In genomic region chr16:55489956-55490265, GRCh38 we compare ENCODE assay signal across 25 cellular contexts. TPM values are rescaled to one million over a fixed set of nuclear protein-coding genes. Genes with fewer than 3 reads are reported as not detected.
A peak's percentile ranks its signal among the peaks of the same experiment; 100 is the strongest.
DNase-seq lines count a peak whose midpoint lies in the region; ATAC-seq, FAIRE-seq and TF ChIP-seq lines count a peak whose summit lies in the region.
"Had no signal": no experiment of that assay in that cellular context is flagged by ENCODE, and none has a peak within 500 bp of the region (broad histone marks: within the 10 kb centered on the region; RNA-seq: fewer than 3 reads in every experiment).

No MANE protein-coding gene starts in this region.

- ATAC-seq in GM19397 (IDR thresholded peaks at IDR 0.05; ENCODE audit: unreplicated experiment) = no peak
- ATAC-seq: HepG2 had no signal

- H3K36me3 ChIP-seq in sigmoid colon = peaks cover 0 to 34% (median 0%) of the 10 kb centered on the region in 4 donors
- H3K36me3 ChIP-seq in PC-9 (ENCODE audit: low read depth) = no peaks in the 10 kb centered on the region

- DNase-seq in 8988T (peak; percentile 6), coronary artery (ENCODE audit: low spot score) (peak; percentile 69), mesenteric fat pad (ENCODE audit: low spot score) (peak; percentile 75), sigmoid colon (peak; percentile 60), PC-9 (no peak), NCI-H748 (lab: John Stamatoyannopoulos, UW; ENCODE audit: unreplicated experiment) (no peak), H54 (ENCODE audit: insufficient read length, low spot score) (no peak)
- DNase-seq: AML-193; C1 segment of cervical spinal cord; CD4-positive, alpha-beta memory T cell; COR-L47; Karpas-422; NCI-H1105; NCI-H146; NCI-H1930; NCI-H2107; NCI-H446 treated with DMSO at 0.1 percent for 48 hours; NCI-H526 treated with DMSO at 0.1 percent for 48 hours; SHP77 treated with DMSO at 0.1 percent for 48 hours had no signal

- no peaks in the 10 kb centered on the region for H3K9me2 ChIP-seq in PC-9 (ENCODE audit: insufficient read depth)

- H3K79me2 ChIP-seq in PC-9 (ENCODE audit: low read depth) = no peaks in the 10 kb centered on the region

- no peaks in the 10 kb centered on the region for H3K9me3 ChIP-seq in sigmoid colon
- H3K9me3 ChIP-seq in PC-9 (ENCODE audit: insufficient read depth, low read depth) = no peaks in the 10 kb centered on the region
- H3K9me3 ChIP-seq: Peyer's patch had no signal

- BruUV-seq in PC-9 (replicated peaks; lab: Mats Ljungman, UMichigan) = no TSS peak

- H3K27me3 ChIP-seq in sigmoid colon (no peaks in the 10 kb centered on the region), PC-9 (ENCODE audit: insufficient read depth, low read depth) (no peaks in the 10 kb centered on the region)
- H3K27me3 ChIP-seq: Peyer's patch had no signal

- no peak overlapping the region for H3K4me2 ChIP-seq in PC-9

- H3K4me3 ChIP-seq in coronary artery (no peak overlapping the region), sigmoid colon (no peak overlapping the region), PC-9 (no peak overlapping the region)
- H3K4me3 ChIP-seq: Peyer's patch had no signal

- intact Hi-C loops in sigmoid colon (cut with DNase I) = loop anchor here (10.0 kb wide), 1 partner anchor 215 kb away; no protein-coding TSS in a partner anchor
- intact Hi-C loops in PC-9 (cut with micrococcal nuclease; ENCODE audit: unreplicated experiment) = no loop called here

- FAIRE-seq in H54 (lab: Jason Lieb, UNC) = no peak
- FAIRE-seq: G401.6, H1, HepG2 had no signal

- CTCF ChIA-PET in PC-9 (lab: Charles Lee) = no interaction called here

- H2AFZ ChIP-seq in PC-9 = no peak overlapping the region

- peak overlapping the region in 1 of 2 donors; percentile 41 for H3K27ac ChIP-seq in coronary artery
- H3K27ac ChIP-seq in sigmoid colon = peak overlapping the region in 1 of 4 donors; percentile 42
- no peak overlapping the region for H3K27ac ChIP-seq in PC-9
- H3K27ac ChIP-seq: Peyer's patch had no signal

- TF ChIP-seq POLR2A in sigmoid colon (IDR thresholded peaks at IDR 0.05) (no peak), H54 (IDR thresholded peaks at IDR 0.05; ENCODE audit: low read depth, low read length) (no peak)

- H3K4me1 ChIP-seq in sigmoid colon = peaks cover 0 to 13% (median 8%) of the 10 kb centered on the region in 4 donors
- H3K4me1 ChIP-seq in PC-9 (replicated peaks; ENCODE audit: insufficient read depth) = no peaks in the 10 kb centered on the region

- H4K20me1 ChIP-seq in PC-9 (ENCODE audit: insufficient read depth) = no peaks in the 10 kb centered on the region

- 92 to 93% methylated on average over 2 of the region's 2 CpGs for WGBS in sigmoid colon, 2 donors

- no peak for TF ChIP-seq EP300 in sigmoid colon (IDR thresholded peaks at IDR 0.05)

- TF ChIP-seq CTCF in coronary artery (IDR thresholded peaks at IDR 0.05) (no peak), sigmoid colon (IDR thresholded peaks at IDR 0.05) (no peak), PC-9 (conservative IDR thresholded peaks at IDR 0.05) (no peak)

- H3F3A ChIP-seq in PC-9 (ENCODE audit: insufficient read depth, low read depth) = no peaks in the 10 kb centered on the region; the same call in 1 of the 2 replicates

- POLR2A ChIA-PET in PC-9 (lab: Charles Lee; ENCODE audit: unreplicated experiment) = no interaction called here

RNA-seq across cellular contexts. Expression of gene MMP2, which starts 10.9 kb away (rescaled TPM):
- total RNA-seq in mesenteric fat pad (521 TPM), sigmoid colon (100 to 1,000 TPM; 142 to 280 (median 175) TPM), PC-9 (2021) (0.50 and 1.6 TPM in 2 replicates)
- polyA plus RNA-seq in sigmoid colon = 10 to 100 TPM in 2 of 3 donors, 1 to 10 TPM in 1; 7.2 to 47.1 (median 38.4) TPM
- polyA plus RNA-seq: CD4-positive, alpha-beta memory T cell had no signal

RNA-seq across cellular contexts. Expression of gene LPCAT2, which starts 19.0 kb away (rescaled TPM):
- total RNA-seq in mesenteric fat pad = 15.7 TPM
- 10 to 100 TPM in 1 of 4 donors, 1 to 10 TPM in 3; 6.6 to 12.8 (median 9.4) TPM for total RNA-seq in sigmoid colon
- 1 to 10 TPM; 1.2 to 6.3 (median 2.3) TPM for polyA plus RNA-seq in sigmoid colon
- 87.7 and 92.6 TPM in 2 replicates for total RNA-seq in PC-9 (2021)
- total RNA-seq: OCI-LY7 had no signal
- polyA plus RNA-seq: CD4-positive, alpha-beta memory T cell had no signal

Comparison
In these comparisons a context has a peak if more than half of its experiments do, and no peak if none do; other contexts are left out.
1. DNase-seq: peak in 8988T (single experiment), coronary artery (single experiment), mesenteric fat pad (single experiment) and sigmoid colon (single experiment); none in PC-9 (0 of 2), NCI-H748 (single experiment) and H54 (single experiment).
2. RNA of gene MMP2, which starts 10.9 kb away (total RNA-seq): 521 TPM in mesenteric fat pad (single experiment) and 142 to 280 TPM in sigmoid colon; 0.50 to 1.6 TPM in PC-9; every median in the first group is over 10 times any median in the second.